1 cellular context compared by ENCODE assay signal in the genomic region with DNA sequence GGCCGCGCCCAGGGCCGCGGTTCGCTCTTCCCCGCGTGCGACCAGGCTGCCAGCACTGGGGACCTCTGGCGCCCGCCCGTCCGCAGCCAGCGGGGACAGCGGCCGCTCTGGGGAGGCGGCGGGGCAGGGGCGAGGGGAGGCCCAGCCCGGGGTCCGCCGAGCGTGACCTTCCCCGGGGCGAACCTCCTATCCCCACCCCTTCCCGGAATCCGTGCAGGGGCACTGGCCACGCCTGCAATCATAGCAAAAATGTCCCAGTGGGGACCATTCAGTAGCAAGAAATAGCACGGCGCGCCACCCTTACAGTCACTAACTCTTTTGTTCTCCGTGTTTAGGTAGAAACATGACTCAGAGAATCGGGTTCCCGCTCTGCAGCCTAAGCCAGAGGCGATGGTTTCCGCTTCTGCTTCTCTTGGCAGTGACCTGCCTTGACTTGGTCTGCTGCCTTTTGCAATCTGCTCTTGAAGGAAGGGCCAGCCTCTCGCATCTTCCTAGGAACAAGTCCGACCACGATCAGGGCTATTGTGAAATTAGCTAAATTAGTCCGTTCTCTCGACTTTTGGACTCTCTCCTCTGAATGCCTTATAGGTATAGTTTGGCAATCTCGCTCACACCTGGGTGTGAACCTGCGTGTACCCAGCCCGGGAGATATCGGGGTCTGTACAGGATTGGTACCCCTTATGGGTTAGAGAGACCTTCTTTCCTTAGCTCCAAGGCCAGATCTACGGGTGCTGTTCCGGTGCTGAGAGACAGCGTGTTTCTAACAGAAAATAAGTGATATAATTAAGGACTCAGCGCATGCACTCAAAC.
TF ChIP-seq lines count a peak whose summit lies in the region.

No MANE protein-coding gene starts in this region.

TF ChIP-seq in GM12878, 131 proteins besides CTCF, POLR2A, EP300 and RAD21 (continued from another document):
- TF ChIP-seq, protein P1, sequence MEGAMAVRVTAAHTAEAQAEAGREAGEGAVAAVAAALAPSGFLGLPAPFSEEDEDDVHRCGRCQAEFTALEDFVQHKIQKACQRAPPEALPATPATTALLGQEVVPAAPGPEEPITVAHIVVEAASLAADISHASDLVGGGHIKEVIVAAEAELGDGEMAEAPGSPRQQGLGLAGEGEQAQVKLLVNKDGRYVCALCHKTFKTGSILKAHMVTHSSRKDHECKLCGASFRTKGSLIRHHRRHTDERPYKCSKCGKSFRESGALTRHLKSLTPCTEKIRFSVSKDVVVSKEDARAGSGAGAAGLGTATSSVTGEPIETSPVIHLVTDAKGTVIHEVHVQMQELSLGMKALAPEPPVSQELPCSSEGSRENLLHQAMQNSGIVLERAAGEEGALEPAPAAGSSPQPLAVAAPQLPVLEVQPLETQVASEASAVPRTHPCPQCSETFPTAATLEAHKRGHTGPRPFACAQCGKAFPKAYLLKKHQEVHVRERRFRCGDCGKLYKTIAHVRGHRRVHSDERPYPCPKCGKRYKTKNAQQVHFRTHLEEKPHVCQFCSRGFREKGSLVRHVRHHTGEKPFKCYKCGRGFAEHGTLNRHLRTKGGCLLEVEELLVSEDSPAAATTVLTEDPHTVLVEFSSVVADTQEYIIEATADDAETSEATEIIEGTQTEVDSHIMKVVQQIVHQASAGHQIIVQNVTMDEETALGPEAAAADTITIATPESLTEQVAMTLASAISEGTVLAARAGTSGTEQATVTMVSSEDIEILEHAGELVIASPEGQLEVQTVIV (IDR thresholded peaks at IDR 0.05; ENCODE audit: borderline replicate concordance, partially characterized antibody): no peak
- TF ChIP-seq CBX3 (IDR thresholded peaks at IDR 0.05; ENCODE audit: borderline replicate concordance, low read depth): no peak
- TF ChIP-seq SIX5 (IDR thresholded peaks at IDR 0.05; ENCODE audit: low read depth, low read length, severe bottlenecking): no peak
- no peak for TF ChIP-seq MEF2B (IDR thresholded peaks at IDR 0.05; ENCODE audit: partially characterized antibody, poor library complexity, severe bottlenecking)
- TF ChIP-seq CHD2 (IDR thresholded peaks at IDR 0.05; ENCODE audit: borderline replicate concordance, low read depth, low read length): no peak
- no peak for TF ChIP-seq WRNIP1 (IDR thresholded peaks at IDR 0.05; ENCODE audit: borderline replicate concordance, low read depth, low read length)
- no peak for TF ChIP-seq SMAD5 (IDR thresholded peaks at IDR 0.05; ENCODE audit: low read depth)
- TF ChIP-seq EZH2 (IDR thresholded peaks at IDR 0.05; ENCODE audit: borderline replicate concordance, control insufficient read depth, low read depth, low read length): no peak
- no peak for TF ChIP-seq SMC3 (IDR thresholded peaks at IDR 0.05; ENCODE audit: borderline replicate concordance, low read length)
- TF ChIP-seq IKZF2 (IDR thresholded peaks at IDR 0.05): no peak
